1 cellular context compared by ENCODE assay signal in the genomic region with DNA sequence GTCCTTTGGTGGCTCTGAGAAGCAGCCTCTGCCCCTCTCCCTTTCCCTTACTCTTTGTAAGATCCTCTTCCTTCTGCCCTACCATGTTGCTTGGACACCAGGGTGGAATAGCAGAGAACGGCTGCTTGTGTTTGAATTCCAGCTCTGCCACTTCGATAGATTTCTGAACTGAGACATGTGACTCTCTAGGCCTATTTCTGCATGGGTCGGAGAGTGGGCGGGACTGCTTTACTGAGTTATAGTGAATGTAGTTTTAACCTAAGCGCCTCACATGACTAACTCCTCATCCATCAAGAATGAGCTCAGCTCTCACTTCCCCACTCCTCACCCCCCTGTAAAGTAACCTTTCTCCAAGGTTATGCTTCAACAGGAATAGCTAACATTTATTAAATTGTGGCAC. TPM values are rescaled to one million over a fixed set of nuclear protein-coding genes. Genes with fewer than 3 reads are reported as not detected.
"Had no signal": no experiment of that assay in that cellular context is flagged by ENCODE, and none has a peak within 500 bp of the region (broad histone marks: within the 10 kb centered on the region; RNA-seq: fewer than 3 reads in every experiment).

No MANE protein-coding gene starts in this region.

RNA-seq across cellular contexts. Expression of gene TRIM73, which starts 18.8 kb away (rescaled TPM):
- total RNA-seq: HT1080 had no signal
